Comparison of ENCODE assay signal across 15 cellular contexts in the genomic region with DNA sequence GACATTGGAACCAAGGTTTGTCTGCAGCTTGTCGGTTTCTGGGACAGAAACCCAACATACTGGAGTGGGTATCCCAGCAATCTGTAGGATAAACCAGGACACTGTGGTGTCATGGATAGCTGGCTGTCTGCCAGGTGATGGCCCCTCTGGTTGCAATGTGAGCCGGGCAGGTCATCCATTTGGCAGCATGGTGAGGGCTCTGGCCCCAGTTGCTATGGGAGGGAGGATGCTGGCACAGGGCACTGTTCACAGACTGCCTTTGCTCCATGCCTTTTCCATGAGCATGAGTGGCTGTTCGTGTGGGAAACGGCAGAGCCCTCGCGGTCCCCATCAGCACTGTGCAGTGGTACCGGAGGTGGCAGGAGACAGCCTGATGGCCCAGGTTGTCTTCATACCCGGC. TPM values are rescaled to one million over a fixed set of nuclear protein-coding genes. Genes with fewer than 3 reads are reported as not detected.
"Had no signal": no experiment of that assay in that cellular context is flagged by ENCODE, and none has a peak within 500 bp of the region (broad histone marks: within the 10 kb centered on the region; RNA-seq: fewer than 3 reads in every experiment).

No MANE protein-coding gene starts in this region.

- H3K9me3 ChIP-seq: psoas muscle, thyroid gland had no signal

- DNase-seq: activated B cell treated with CpG ODN at 0.5 μM for 24 hours; activated CD4-positive, alpha-beta T cell treated with anti-CD3 and anti-CD28 coated beads, Interleukin-2, amount 10 ng/mL, durations not matched to agents 24 days and 14 days; activated naive CD8-positive, alpha-beta T cell treated with anti-CD3 and anti-CD28 coated beads, Interleukin-2, amount 10 ng/mL, durations not matched to agents 7 days and 5 days; activated T-cell treated with anti-CD3 and anti-CD28 coated beads, Interleukin-2, amount 50 U/mL, for 48 hours; aorta; effector CD4-positive, alpha-beta T cell; natural killer cell; occipital lobe; psoas muscle; stimulated activated CD4-positive, alpha-beta T cell treated with anti-CD3 and anti-CD28 coated beads, Interleukin-15, amount 100 ng/mL, for 24 hours; stimulated activated CD4-positive, alpha-beta T cell treated with anti-CD3 and anti-CD28 coated beads, Interleukin-4, amount 100 ng/mL, for 4 hours; stimulated activated naive CD8-positive, alpha-beta T cell treated with anti-CD3 and anti-CD28 coated beads, Interleukin-15, amount 100 ng/mL, for 72 hours; T-helper 2 cell; thyroid gland had no signal

- H3K4me3 ChIP-seq: psoas muscle, thyroid gland had no signal

- ATAC-seq: natural killer cell; psoas muscle; stimulated activated naive CD8-positive, alpha-beta T cell treated with anti-CD3 and anti-CD28 coated beads, Interleukin-15, amount 100 ng/mL, for 72 hours had no signal

- H3K36me3 Mint-ChIP-seq: activated naive CD8-positive, alpha-beta T cell treated with anti-CD3 and anti-CD28 coated beads, Interleukin-2, amount 10 ng/mL, durations not matched to agents 7 days and 5 days; natural killer cell had no signal

- H3K4me1 ChIP-seq: psoas muscle had no signal

- H3K36me3 ChIP-seq: thyroid gland had no signal

- H3K27ac Mint-ChIP-seq: activated B cell treated with CpG ODN at 0.5 μM for 24 hours; activated CD4-positive, alpha-beta T cell treated with anti-CD3 and anti-CD28 coated beads, Interleukin-2, amount 10 ng/mL, durations not matched to agents 24 days and 14 days; activated naive CD8-positive, alpha-beta T cell treated with anti-CD3 and anti-CD28 coated beads, Interleukin-2, amount 10 ng/mL, durations not matched to agents 7 days and 5 days; natural killer cell; stimulated activated naive CD8-positive, alpha-beta T cell treated with anti-CD3 and anti-CD28 coated beads, Interleukin-15, amount 100 ng/mL, for 72 hours had no signal

- H3K4me3 Mint-ChIP-seq: activated B cell treated with CpG ODN at 0.5 μM for 24 hours; activated CD4-positive, alpha-beta T cell treated with anti-CD3 and anti-CD28 coated beads, Interleukin-2, amount 10 ng/mL, durations not matched to agents 24 days and 14 days; activated naive CD8-positive, alpha-beta T cell treated with anti-CD3 and anti-CD28 coated beads, Interleukin-2, amount 10 ng/mL, durations not matched to agents 7 days and 5 days; natural killer cell; stimulated activated naive CD8-positive, alpha-beta T cell treated with anti-CD3 and anti-CD28 coated beads, Interleukin-15, amount 100 ng/mL, for 72 hours had no signal

- H3K27ac ChIP-seq: psoas muscle, thyroid gland had no signal

- H3K27me3 ChIP-seq: thyroid gland had no signal

- H3K9me3 Mint-ChIP-seq: activated B cell treated with CpG ODN at 0.5 μM for 24 hours; activated CD4-positive, alpha-beta T cell treated with anti-CD3 and anti-CD28 coated beads, Interleukin-2, amount 10 ng/mL, durations not matched to agents 24 days and 14 days; activated naive CD8-positive, alpha-beta T cell treated with anti-CD3 and anti-CD28 coated beads, Interleukin-2, amount 10 ng/mL, durations not matched to agents 7 days and 5 days; natural killer cell; stimulated activated naive CD8-positive, alpha-beta T cell treated with anti-CD3 and anti-CD28 coated beads, Interleukin-15, amount 100 ng/mL, for 72 hours had no signal

- FAIRE-seq: TTC549 had no signal

RNA-seq across cellular contexts. Expression of gene S1PR3, which starts 6.4 kb away (rescaled TPM):
- total RNA-seq: activated B cell treated with CpG ODN at 0.5 μM for 24 hours had no signal
